8 cellular contexts compared by ENCODE assay signal in genomic region chr12:5432011-5432400, GRCh38. TPM values are rescaled to one million over a fixed set of nuclear protein-coding genes. Genes with fewer than 3 reads are reported as not detected.
DNase-seq lines count a peak whose midpoint lies in the region; TF ChIP-seq lines count a peak whose summit lies in the region.

Gene NTF3, plus strand, starts transcription at chr12:5432108. Its CDS starts 217 bp downstream, at chr12:5432325.

- peaks cover 23 to 27% of the 10 kb centered on the region in 2 donors for H3K27me3 Mint-ChIP-seq in CD4-positive, alpha-beta memory T cell

- H3K9ac ChIP-seq in KMS-11 (no peak within 1 kb of the TSS), duodenal mucosa (ENCODE audit: low read depth in 1 of 2, low read length in 2 of 2) (peak within 1 kb of the TSS; percentile 48 to 58), mucosa of rectum (ENCODE audit: low read depth in 1 of 2, low read length in 2 of 2) (peak within 1 kb of the TSS in 1 of 2 donors; percentile 33)

- H3K36me3 ChIP-seq in CD4-positive, alpha-beta memory T cell (ENCODE audit: insufficient read depth, low read length), result no peaks in the 10 kb centered on the region
- H3K36me3 ChIP-seq in KMS-11 (ENCODE audit: insufficient read depth) (no peaks in the 10 kb centered on the region), duodenal mucosa (ENCODE audit: control insufficient read depth in 1 of 2, insufficient read depth in 2 of 2, low read length in 2 of 2) (no peaks in the 10 kb centered on the region), mucosa of rectum (ENCODE audit: control insufficient read depth in 2 of 2, insufficient read depth in 2 of 2, low read length in 2 of 2) (no peaks in the 10 kb centered on the region)

- no peaks in the 10 kb centered on the region for H3K4me1 ChIP-seq in CD4-positive, alpha-beta memory T cell (ENCODE audit: insufficient read depth, low read length)
- no peaks in the 10 kb centered on the region for H3K4me1 ChIP-seq in KMS-11 (ENCODE audit: low read depth, poor library complexity, severe bottlenecking)
- peaks cover 21 to 27% of the 10 kb centered on the region in 2 donors for H3K4me1 ChIP-seq in duodenal mucosa (ENCODE audit: control insufficient read depth in 1 of 2, insufficient read depth in 2 of 2, low read length in 2 of 2)
- H3K4me1 ChIP-seq in mucosa of rectum (ENCODE audit: control insufficient read depth in 2 of 2, insufficient read depth in 2 of 2, low read length in 2 of 2), result peaks cover 11 to 20% of the 10 kb centered on the region in 2 donors

- no peak for DNase-seq in CD4-positive, alpha-beta memory T cell
- DNase-seq in HK-2 (ENCODE audit: unreplicated experiment), result no peak
- DNase-seq in amniotic stem cell (lab: John Stamatoyannopoulos, UW), result no peak
- no peak for DNase-seq in NCI-H128 (lab: John Stamatoyannopoulos, UW; ENCODE audit: unreplicated experiment)
- no peak for DNase-seq in middle frontal gyrus (ENCODE audit: extremely low spot score, low spot score)

- H3K27me3 ChIP-seq in CD4-positive, alpha-beta memory T cell (ENCODE audit: insufficient read depth, low read length), result peaks cover 14% of the 10 kb centered on the region
- no peaks in the 10 kb centered on the region for H3K27me3 ChIP-seq in KMS-11 (ENCODE audit: insufficient read depth, low read depth)
- peaks cover 12 to 33% of the 10 kb centered on the region in 2 donors for H3K27me3 ChIP-seq in duodenal mucosa (ENCODE audit: control insufficient read depth in 1 of 2, insufficient read depth in 2 of 2, low read length in 2 of 2)
- peaks cover 40 to 52% of the 10 kb centered on the region in 2 donors for H3K27me3 ChIP-seq in mucosa of rectum (ENCODE audit: control insufficient read depth in 2 of 2, insufficient read depth in 2 of 2, low read length in 2 of 2)

- peaks cover 1 to 17% (median 9%) of the 10 kb centered on the region in 4 donors for H3K4me1 Mint-ChIP-seq in CD4-positive, alpha-beta memory T cell

- peak within 1 kb of the TSS in 5 of 8 donors; percentile 40 to 75 (median 65) for H3K4me3 Mint-ChIP-seq in CD4-positive, alpha-beta memory T cell

- H3K4me2 ChIP-seq in KMS-11, result 0 out of 2 replicates have a peak within 1 kb of the TSS, but pooled peaks have one; percentile 13

- no peaks in the 10 kb centered on the region for H3K36me3 Mint-ChIP-seq in CD4-positive, alpha-beta memory T cell

- H3K4me3 ChIP-seq in CD4-positive, alpha-beta memory T cell (ENCODE audit: low read length in 2 of 2), result no peak within 1 kb of the TSS
- H3K4me3 ChIP-seq in KMS-11 (IDR thresholded peaks at IDR 0.05; ENCODE audit: insufficient read depth, low read depth, low read length) (no peak within 1 kb of the TSS), duodenal mucosa (ENCODE audit: low read depth in 1 of 2, low read length in 2 of 2) (peak within 1 kb of the TSS; percentile 71 to 81), mucosa of rectum (ENCODE audit: low read length in 2 of 2) (peak within 1 kb of the TSS; percentile 53 to 57)

- intact Hi-C loops in CD4-positive, alpha-beta memory T cell (cut with micrococcal nuclease), result no loop called here

- H3K27ac Mint-ChIP-seq in CD4-positive, alpha-beta memory T cell, result no peak within 1 kb of the TSS

- peak within 1 kb of the TSS; percentile 44; the same call in 1 of the 2 replicates for H2AFZ ChIP-seq in KMS-11 (ENCODE audit: low read depth)

- H3K9me3 Mint-ChIP-seq in CD4-positive, alpha-beta memory T cell, result peaks cover 0 to 3% (median 1%) of the 10 kb centered on the region in 8 donors

- H3K27ac ChIP-seq in CD4-positive, alpha-beta memory T cell (ENCODE audit: low read depth, low read length), result no peak within 1 kb of the TSS
- no peak within 1 kb of the TSS for H3K27ac ChIP-seq in KMS-11
- H3K27ac ChIP-seq in duodenal mucosa (ENCODE audit: low read depth, low read length), result no peak within 1 kb of the TSS
- peak within 1 kb of the TSS in 1 of 2 donors; percentile 46 for H3K27ac ChIP-seq in mucosa of rectum (ENCODE audit: low read depth in 2 of 2, low read length in 2 of 2)

- no peaks in the 10 kb centered on the region for H3K79me2 ChIP-seq in KMS-11 (ENCODE audit: insufficient read depth, low read depth)

- H4K20me1 ChIP-seq in KMS-11 (ENCODE audit: insufficient read depth), result no peaks in the 10 kb centered on the region

- CTCF ChIA-PET in CD4-positive, alpha-beta memory T cell (lab: Charles Lee; ENCODE audit: partially characterized antibody), result no interaction called here

- POLR2A ChIA-PET in CD4-positive, alpha-beta memory T cell (lab: Charles Lee; ENCODE audit: partially characterized antibody), result no interaction called here

- TF ChIP-seq CTCF in KMS-11 (conservative IDR thresholded peaks at IDR 0.05; ENCODE audit: low read depth, low read length), result no peak

- H3K9me3 ChIP-seq in CD4-positive, alpha-beta memory T cell (ENCODE audit: control insufficient read depth in 1 of 2, low read length in 2 of 2), result no peaks in the 10 kb centered on the region
- H3K9me3 ChIP-seq in duodenal mucosa (ENCODE audit: control insufficient read depth in 1 of 2, low read length in 2 of 2), result no peaks in the 10 kb centered on the region
- no peaks in the 10 kb centered on the region for H3K9me3 ChIP-seq in mucosa of rectum (ENCODE audit: control insufficient read depth in 2 of 2, low read length in 2 of 2)

RNA-seq across cellular contexts. Expression of gene NTF3, which starts in this region (rescaled TPM):
- total RNA-seq in CD4-positive, alpha-beta memory T cell, result not detected
- polyA plus RNA-seq in CD4-positive, alpha-beta memory T cell, result not detected

Comparison
In these comparisons a context has a peak if more than half of its experiments do, and no peak if none do; other contexts are left out.
1. H3K4me3 ChIP-seq: peak in duodenal mucosa (2 of 2) and mucosa of rectum (2 of 2); none in CD4-positive, alpha-beta memory T cell (0 of 2) and KMS-11 (single experiment).